In the genomic region with DNA sequence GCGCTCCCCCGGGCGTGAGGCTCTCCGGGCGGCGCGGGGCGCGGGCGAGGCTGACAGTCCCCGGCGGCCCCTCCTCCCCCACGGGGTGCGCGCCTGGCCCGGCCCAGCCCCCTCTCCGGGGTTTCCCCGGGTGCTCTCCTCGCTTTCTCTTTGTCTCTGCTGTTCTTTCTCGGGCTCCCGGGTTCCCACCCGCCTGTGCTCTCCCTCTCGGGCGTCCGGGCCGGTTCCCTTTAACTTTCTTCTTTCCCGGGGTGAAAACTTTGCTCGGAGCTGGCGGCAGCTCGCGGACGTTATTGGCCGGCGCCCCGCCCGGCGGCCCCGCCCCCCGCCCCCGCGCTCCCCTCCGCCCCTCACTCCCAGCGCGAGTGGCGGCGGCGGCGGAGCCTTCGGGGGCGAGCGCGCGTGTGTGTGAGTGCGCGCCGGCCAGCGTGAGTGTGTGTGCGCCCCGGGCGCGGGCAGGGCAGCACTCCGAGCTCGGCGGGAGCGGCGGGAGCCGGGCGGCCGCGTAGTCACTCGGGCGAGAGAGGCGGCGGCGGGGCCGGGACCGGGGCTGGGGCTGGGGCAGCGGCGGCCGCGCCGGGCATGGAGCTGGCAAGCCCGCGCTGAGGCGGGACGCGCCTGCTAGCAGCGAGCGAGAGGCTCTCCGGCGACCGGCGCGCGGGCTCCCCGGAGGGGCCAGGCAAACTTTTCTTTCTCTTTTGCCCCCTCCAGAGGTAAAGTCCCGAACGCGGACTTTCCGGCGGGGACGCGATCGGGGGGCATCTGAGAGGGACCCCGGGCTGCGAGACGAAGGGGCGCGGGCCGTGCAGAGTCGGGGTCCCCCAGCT, we compare ENCODE assay signal across 1 cellular context.
TF ChIP-seq lines count a peak whose summit lies in the region.

A gene (plus strand): TSS at position 353 of the 827 bp plus-strand sequence. CDS start 864 bp downstream, outside the sequence.

TF ChIP-seq in H1, 55 proteins besides CTCF, POLR2A, EP300 and RAD21 (continued from another document):
- TF ChIP-seq, protein P1, sequence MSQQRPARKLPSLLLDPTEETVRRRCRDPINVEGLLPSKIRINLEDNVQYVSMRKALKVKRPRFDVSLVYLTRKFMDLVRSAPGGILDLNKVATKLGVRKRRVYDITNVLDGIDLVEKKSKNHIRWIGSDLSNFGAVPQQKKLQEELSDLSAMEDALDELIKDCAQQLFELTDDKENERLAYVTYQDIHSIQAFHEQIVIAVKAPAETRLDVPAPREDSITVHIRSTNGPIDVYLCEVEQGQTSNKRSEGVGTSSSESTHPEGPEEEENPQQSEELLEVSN (IDR thresholded peaks at IDR 0.05), result no peak
- TF ChIP-seq MAFK (IDR thresholded peaks at IDR 0.05; ENCODE audit: low read depth, low read length) (no peak), SIX5 (IDR thresholded peaks at IDR 0.05; ENCODE audit: low read depth, low read length) (no peak), CBX8 (IDR thresholded peaks at IDR 0.05; ENCODE audit: borderline replicate concordance, low read depth, low read length) (no peak), JUN (IDR thresholded peaks at IDR 0.05; ENCODE audit: low read depth, low read length) (no peak), NRF1 (IDR thresholded peaks at IDR 0.05; ENCODE audit: low read depth, low read length) (no peak), CHD2 (IDR thresholded peaks at IDR 0.05; ENCODE audit: low read length) (no peak), RNF2 (IDR thresholded peaks at IDR 0.05; ENCODE audit: borderline replicate concordance, low read depth, low read length, missing control alignments, poor library complexity, severe bottlenecking) (no peak), HDAC2 (IDR thresholded peaks at IDR 0.05; ENCODE audit: borderline replicate concordance in 1 of 2, low read depth in 2 of 2, low read length in 2 of 2) (no peak), SRF (IDR thresholded peaks at IDR 0.05; ENCODE audit: low read depth, low read length) (no peak), EGR1 (IDR thresholded peaks at IDR 0.05; ENCODE audit: borderline replicate concordance, low read depth, low read length) (0 out of 2 replicates have a peak, but pooled peaks have one; percentile 13), SIN3A (conservative IDR thresholded peaks at IDR 0.05 in 1 of 2, IDR thresholded peaks at IDR 0.05 in 1 of 2; ENCODE audit: low read depth in 1 of 2, low read length in 2 of 2) (no peak), KDM4A (IDR thresholded peaks at IDR 0.05; ENCODE audit: low read depth, low read length, severe bottlenecking) (peak; percentile 61), ASH2L (IDR thresholded peaks at IDR 0.05; ENCODE audit: low read length) (no peak), POU5F1 (IDR thresholded peaks at IDR 0.05; ENCODE audit: low read depth, low read length) (no peak)
